In the genomic region with DNA sequence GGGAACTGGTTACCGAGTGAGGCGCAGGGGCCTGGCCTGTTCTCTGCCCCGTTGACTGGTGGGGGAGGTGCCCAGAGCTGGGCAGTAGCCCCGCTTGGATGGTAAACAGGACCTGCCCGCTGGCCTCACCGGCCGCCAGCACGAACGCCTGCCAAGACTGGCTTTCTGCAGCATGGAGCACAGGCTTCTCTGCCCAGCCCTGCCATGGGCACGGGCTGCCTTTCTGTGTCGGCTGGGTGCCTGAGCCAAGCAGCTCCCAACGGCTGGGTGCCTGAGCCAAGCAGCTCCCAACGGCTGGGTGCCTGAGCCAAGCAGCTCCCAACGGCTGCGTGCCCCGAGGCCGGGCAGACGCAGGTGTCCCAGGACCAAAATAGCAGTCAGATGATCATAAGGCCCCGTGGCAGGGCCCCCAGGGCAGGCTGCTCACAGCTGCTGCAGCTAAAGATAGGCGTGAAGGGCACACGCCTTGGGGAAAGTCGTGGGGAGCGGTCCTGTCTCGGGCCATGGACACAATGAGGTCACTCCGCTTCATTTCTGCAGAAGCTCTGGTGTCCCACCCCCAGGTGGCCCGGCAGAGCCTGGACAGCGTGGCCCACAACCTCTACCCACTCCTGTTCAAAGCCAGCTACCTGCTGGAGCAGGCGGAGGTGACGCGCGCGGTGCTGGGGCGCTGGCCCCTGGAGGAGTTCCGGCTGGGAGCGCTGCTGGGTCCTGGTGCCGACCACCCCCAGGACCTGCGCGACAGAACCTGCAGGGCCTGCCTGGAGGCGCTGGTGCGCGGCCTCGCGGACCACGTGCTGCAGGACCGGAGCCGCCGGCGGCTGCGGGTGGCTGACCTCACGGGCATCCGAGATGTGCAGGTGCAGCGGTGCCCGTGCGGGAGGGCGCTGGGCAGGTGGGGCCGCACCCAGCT, we compare ENCODE assay signal across 1 cellular context.
TF ChIP-seq lines count a peak whose summit lies in the region.

Gene LRRC14B (plus strand): TSS at position 460 of the 913 bp plus-strand sequence. CDS start 44 bp downstream, at position 504.

TF ChIP-seq in WTC11, 78 proteins besides CTCF, POLR2A, EP300 and RAD21 (continued from another document):
- TF ChIP-seq, protein P1, sequence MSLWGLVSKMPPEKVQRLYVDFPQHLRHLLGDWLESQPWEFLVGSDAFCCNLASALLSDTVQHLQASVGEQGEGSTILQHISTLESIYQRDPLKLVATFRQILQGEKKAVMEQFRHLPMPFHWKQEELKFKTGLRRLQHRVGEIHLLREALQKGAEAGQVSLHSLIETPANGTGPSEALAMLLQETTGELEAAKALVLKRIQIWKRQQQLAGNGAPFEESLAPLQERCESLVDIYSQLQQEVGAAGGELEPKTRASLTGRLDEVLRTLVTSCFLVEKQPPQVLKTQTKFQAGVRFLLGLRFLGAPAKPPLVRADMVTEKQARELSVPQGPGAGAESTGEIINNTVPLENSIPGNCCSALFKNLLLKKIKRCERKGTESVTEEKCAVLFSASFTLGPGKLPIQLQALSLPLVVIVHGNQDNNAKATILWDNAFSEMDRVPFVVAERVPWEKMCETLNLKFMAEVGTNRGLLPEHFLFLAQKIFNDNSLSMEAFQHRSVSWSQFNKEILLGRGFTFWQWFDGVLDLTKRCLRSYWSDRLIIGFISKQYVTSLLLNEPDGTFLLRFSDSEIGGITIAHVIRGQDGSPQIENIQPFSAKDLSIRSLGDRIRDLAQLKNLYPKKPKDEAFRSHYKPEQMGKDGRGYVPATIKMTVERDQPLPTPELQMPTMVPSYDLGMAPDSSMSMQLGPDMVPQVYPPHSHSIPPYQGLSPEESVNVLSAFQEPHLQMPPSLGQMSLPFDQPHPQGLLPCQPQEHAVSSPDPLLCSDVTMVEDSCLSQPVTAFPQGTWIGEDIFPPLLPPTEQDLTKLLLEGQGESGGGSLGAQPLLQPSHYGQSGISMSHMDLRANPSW (CRISPR knock-in tag; conservative IDR thresholded peaks at IDR 0.05; ENCODE audit: low read depth), result no peak
- TF ChIP-seq TEAD4 (CRISPR knock-in tag; IDR thresholded peaks at IDR 0.05), result no peak
- TF ChIP-seq ZNF532 (CRISPR knock-in tag; IDR thresholded peaks at IDR 0.05; ENCODE audit: borderline replicate concordance), result no peak
- TF ChIP-seq SOX15 (CRISPR knock-in tag; IDR thresholded peaks at IDR 0.05), result no peak
- no peak for TF ChIP-seq E2F1 (CRISPR knock-in tag; IDR thresholded peaks at IDR 0.05)
- no peak for TF ChIP-seq RORB (CRISPR knock-in tag; IDR thresholded peaks at IDR 0.05)
- TF ChIP-seq CREM (CRISPR knock-in tag; IDR thresholded peaks at IDR 0.05), result no peak
- TF ChIP-seq ZNF512 (CRISPR knock-in tag; IDR thresholded peaks at IDR 0.05; ENCODE audit: borderline replicate concordance), result no peak
